ENCODE assay signal across 8 cellular contexts in the genomic region with DNA sequence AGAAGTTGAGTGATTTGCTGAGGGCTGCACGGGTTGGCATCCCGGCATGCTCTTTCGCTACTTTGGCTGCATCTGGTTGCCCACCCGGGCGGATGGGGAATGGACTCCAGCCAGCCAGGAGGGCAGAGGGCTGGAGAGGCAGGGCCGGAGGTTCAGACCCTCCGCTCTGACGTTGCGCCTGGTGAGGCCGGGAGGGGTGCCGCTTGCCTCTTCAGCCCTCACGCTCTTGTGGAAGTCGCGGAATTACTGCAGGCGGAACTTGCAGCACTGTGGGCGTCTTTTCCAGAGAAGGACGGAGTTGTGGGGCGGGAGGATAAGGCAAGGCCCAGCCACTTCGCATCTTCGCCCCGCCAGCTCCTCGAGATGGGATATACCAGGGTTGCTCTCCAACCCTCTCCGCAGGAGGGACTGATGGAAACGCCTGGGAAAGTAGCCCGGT. TPM values are rescaled to one million over a fixed set of nuclear protein-coding genes. Genes with fewer than 3 reads are reported as not detected.
DNase-seq lines count a peak whose midpoint lies in the region; ATAC-seq and TF ChIP-seq lines count a peak whose summit lies in the region.

No MANE protein-coding gene starts in this region.

- H3K4me1 ChIP-seq in DND-41 (ENCODE audit: insufficient read depth, low read length) (peaks cover 53% of the 10 kb centered on the region), OCI-LY3 (ENCODE audit: low read length) (peaks cover 12% of the 10 kb centered on the region), endocrine pancreas (ENCODE audit: control insufficient read depth, insufficient read depth, low read length) (no peaks in the 10 kb centered on the region)

- peaks cover 17 to 48% (median 37%) of the 10 kb centered on the region in 4 donors for H3K4me1 Mint-ChIP-seq in naive thymus-derived CD8-positive, alpha-beta T cell

- H3K9me3 ChIP-seq in DND-41 (ENCODE audit: insufficient read depth, low read length, severe bottlenecking) (no peaks in the 10 kb centered on the region), OCI-LY3 (ENCODE audit: insufficient read depth, low read length) (no peaks in the 10 kb centered on the region), endocrine pancreas (ENCODE audit: control insufficient read depth, low read length) (no peaks in the 10 kb centered on the region)

- H3K27me3 ChIP-seq in DND-41 (ENCODE audit: insufficient read depth, low read length, poor library complexity): no peaks in the 10 kb centered on the region
- no peaks in the 10 kb centered on the region for H3K27me3 ChIP-seq in H7 (ENCODE audit: control insufficient read depth, insufficient read depth, low read length)
- no peaks in the 10 kb centered on the region for H3K27me3 ChIP-seq in OCI-LY3 (ENCODE audit: low read depth, low read length)
- no peaks in the 10 kb centered on the region for H3K27me3 ChIP-seq in endocrine pancreas (ENCODE audit: control insufficient read depth, insufficient read depth, low read length)

- peak overlapping the region; percentile 92 to 98 (median 96) for H3K27ac Mint-ChIP-seq in naive thymus-derived CD8-positive, alpha-beta T cell

- no peak for TF ChIP-seq CTCF in DND-41 (IDR thresholded peaks at IDR 0.05; ENCODE audit: borderline replicate concordance, extremely low read depth, low read length, poor library complexity, severe bottlenecking)
- TF ChIP-seq CTCF in OCI-LY3 (IDR thresholded peaks at IDR 0.05; ENCODE audit: low read depth, low read length): no peak
- TF ChIP-seq CTCF in GM20000 (IDR thresholded peaks at IDR 0.05; ENCODE audit: extremely low read depth, missing control alignments): no peak

- DNase-seq in DND-41: no peak
- DNase-seq in H7: no peak
- DNase-seq in naive thymus-derived CD8-positive, alpha-beta T cell: peak in 1 of 10 donors; percentile 64
- DNase-seq in midbrain (lab: John Stamatoyannopoulos, UW): no peak
- DNase-seq in GM20000 (ENCODE audit: low spot score): no peak

- peak overlapping the region; percentile 86 for H3K27ac ChIP-seq in DND-41 (ENCODE audit: low read length)
- H3K27ac ChIP-seq in OCI-LY3 (ENCODE audit: low read length): no peak overlapping the region

- H3K4me3 ChIP-seq in DND-41 (ENCODE audit: low read depth in 1 of 2, low read length in 2 of 2): peak overlapping the region; percentile 61 to 86
- H3K4me3 ChIP-seq in H7 (ENCODE audit: insufficient read depth, low read depth, low read length): peak overlapping the region; percentile 90
- peak overlapping the region; percentile 90 for H3K4me3 ChIP-seq in OCI-LY3 (ENCODE audit: low read length)
- H3K4me3 ChIP-seq in endocrine pancreas (ENCODE audit: control insufficient read depth, insufficient read depth, low read length): peak overlapping the region; percentile 45

- peak overlapping the region; percentile 88 for H2AFZ ChIP-seq in DND-41 (ENCODE audit: low read depth, low read length)
- no peak overlapping the region; the same call in 1 of the 2 replicates for H2AFZ ChIP-seq in OCI-LY3 (ENCODE audit: low read depth, low read length)

- peak; percentile 35 for ATAC-seq in DND-41 (ENCODE audit: insufficient read depth, low read depth)
- peak in 1 of 2 donors; percentile 22 for ATAC-seq in naive thymus-derived CD8-positive, alpha-beta T cell
- no peak for ATAC-seq in HG03565 (IDR thresholded peaks at IDR 0.05; ENCODE audit: unreplicated experiment)

- peaks cover 41% of the 10 kb centered on the region for H3K36me3 ChIP-seq in DND-41 (ENCODE audit: insufficient read depth, low read length)
- peaks cover 2% of the 10 kb centered on the region; the same call in 1 of the 2 replicates for H3K36me3 ChIP-seq in H7 (replicated peaks; ENCODE audit: control insufficient read depth, insufficient read depth, low read length)
- peaks cover 4% of the 10 kb centered on the region for H3K36me3 ChIP-seq in OCI-LY3 (replicated peaks; ENCODE audit: low read depth, low read length)
- H3K36me3 ChIP-seq in endocrine pancreas (ENCODE audit: control insufficient read depth, insufficient read depth, low read length): no peaks in the 10 kb centered on the region

- POLR2A ChIA-PET in naive thymus-derived CD8-positive, alpha-beta T cell (lab: Charles Lee): interaction anchor here (0.6 to 3.3 kb wide), 23 partner anchors 7 to 322 kb away, joined by 3 to 43 read pairs (median 5); a partner anchor contains a TSS

- no peaks in the 10 kb centered on the region for H3K9me3 Mint-ChIP-seq in naive thymus-derived CD8-positive, alpha-beta T cell

- H3K4me3 Mint-ChIP-seq in naive thymus-derived CD8-positive, alpha-beta T cell: peak overlapping the region; percentile 90 to 99 (median 96)

- peaks cover 69% of the 10 kb centered on the region for H3K79me2 ChIP-seq in DND-41 (ENCODE audit: insufficient read depth, low read length)
- peaks cover 11% of the 10 kb centered on the region for H3K79me2 ChIP-seq in OCI-LY3 (ENCODE audit: low read length)

- no peaks in the 10 kb centered on the region for H3K27me3 Mint-ChIP-seq in naive thymus-derived CD8-positive, alpha-beta T cell

- H4K20me1 ChIP-seq in DND-41 (ENCODE audit: insufficient read depth, low read length): peaks cover 16% of the 10 kb centered on the region; the same call in 1 of the 2 replicates
- H4K20me1 ChIP-seq in OCI-LY3 (ENCODE audit: insufficient read depth, low read length): no peaks in the 10 kb centered on the region

- peaks cover 0 to 12% (median 4%) of the 10 kb centered on the region in 3 donors for H3K36me3 Mint-ChIP-seq in naive thymus-derived CD8-positive, alpha-beta T cell

- H3K9ac ChIP-seq in DND-41 (ENCODE audit: low read depth, low read length) (peak overlapping the region; percentile 86), OCI-LY3 (ENCODE audit: low read length) (peak overlapping the region; percentile 74), endocrine pancreas (ENCODE audit: control insufficient read depth, insufficient read depth, low read length) (peak overlapping the region; percentile 36)

- peak overlapping the region; percentile 93 for H3K4me2 ChIP-seq in DND-41 (ENCODE audit: insufficient read depth, low read length)
- H3K4me2 ChIP-seq in OCI-LY3 (ENCODE audit: low read length): peak overlapping the region; percentile 89

RNA-seq across cellular contexts. Expression of a gene that starts 0.7 kb away (rescaled TPM):
- 15.1 and 22.4 TPM in 2 replicates for total RNA-seq in H7 (2014; rRNA removed; shearing (Covaris generic))
- total RNA-seq in naive thymus-derived CD8-positive, alpha-beta T cell: 10 to 100 TPM; 23.6 to 25.5 TPM
- polyA plus RNA-seq in naive thymus-derived CD8-positive, alpha-beta T cell: 1 to 10 TPM; 3.2 to 6.8 (median 4.4) TPM

RNA-seq across cellular contexts. Expression of a gene that starts 5.5 kb away (rescaled TPM):
- 24.9 and 32.7 TPM in 2 replicates for total RNA-seq in H7 (2014; rRNA removed; shearing (Covaris generic))
- 100 to 1,000 TPM in 1 of 2 experiments, 10 to 100 TPM in 1; 94.3 to 102 TPM for total RNA-seq in naive thymus-derived CD8-positive, alpha-beta T cell
- 10 to 100 TPM; 21.6 to 35.4 (median 34.0) TPM for polyA plus RNA-seq in naive thymus-derived CD8-positive, alpha-beta T cell

RNA-seq across cellular contexts. Expression of a gene that starts 31.9 kb away (rescaled TPM):
- 17.0 and 21.4 TPM in 2 replicates for total RNA-seq in H7 (2014; rRNA removed; shearing (Covaris generic))
- total RNA-seq in naive thymus-derived CD8-positive, alpha-beta T cell: 10 to 100 TPM; 26.1 to 26.6 TPM
- polyA plus RNA-seq in naive thymus-derived CD8-positive, alpha-beta T cell: 10 to 100 TPM in 1 of 3 donors, 1 to 10 TPM in 2; 6.2 to 16.3 (median 6.8) TPM

RNA-seq across cellular contexts. Expression of a gene that starts 37.7 kb away (rescaled TPM):
- total RNA-seq in H7 (2014; rRNA removed; shearing (Covaris generic)): not detected in 2 replicates
- total RNA-seq in naive thymus-derived CD8-positive, alpha-beta T cell: 1 to 10 TPM in 1 of 2 experiments, under 1 TPM in 1; 0.96 to 1.1 TPM
- under 1 TPM in 2 of 3 donors, not detected in 1; 0.22 to 0.84 TPM for polyA plus RNA-seq in naive thymus-derived CD8-positive, alpha-beta T cell

RNA-seq across cellular contexts. Expression of a gene that starts 49.0 kb away (rescaled TPM):
- total RNA-seq in H7 (2014; rRNA removed; shearing (Covaris generic)): 24.2 and 26.2 TPM in 2 replicates
- 100 to 1,000 TPM; 106 to 108 TPM for total RNA-seq in naive thymus-derived CD8-positive, alpha-beta T cell
- 10 to 100 TPM; 60.1 to 92.1 (median 80.9) TPM for polyA plus RNA-seq in naive thymus-derived CD8-positive, alpha-beta T cell

Comparison
In these comparisons a context has a peak if more than half of its experiments do, and no peak if none do; other contexts are left out.
1. H3K9ac ChIP-seq: peak in every context shown above with its lines; median percentile 86 in DND-41; 74 in OCI-LY3; 36 in endocrine pancreas.